Comparison of ENCODE assay signal across 25 cellular contexts in the genomic region with DNA sequence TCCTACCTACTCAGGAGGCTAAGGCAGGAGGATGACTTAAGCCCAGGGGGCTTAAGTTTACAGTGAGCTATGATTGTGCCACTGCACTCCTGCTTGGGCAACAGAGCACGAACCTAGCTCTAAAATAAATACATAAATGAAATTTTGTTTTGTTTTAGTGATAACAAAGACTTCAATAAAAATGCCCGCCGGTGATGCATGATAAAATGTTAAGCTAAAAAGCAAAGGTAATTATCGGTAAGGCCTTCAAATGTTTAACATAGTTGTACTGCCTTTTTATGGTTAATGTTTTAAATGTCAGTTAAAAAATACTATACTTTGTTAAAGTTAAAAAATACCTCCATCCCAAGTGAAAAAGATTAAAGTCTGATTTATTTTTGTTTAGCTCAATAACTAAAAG. TPM values are rescaled to one million over a fixed set of nuclear protein-coding genes. Genes with fewer than 3 reads are reported as not detected.
"Had no signal": no experiment of that assay in that cellular context is flagged by ENCODE, and none has a peak within 500 bp of the region (broad histone marks: within the 10 kb centered on the region; RNA-seq: fewer than 3 reads in every experiment).

No MANE protein-coding gene starts in this region.

- DNase-seq: activated CD4-positive, alpha-beta memory T cell treated with anti-CD3 and anti-CD28 coated beads for 36 hours; activated CD4-positive, alpha-beta T cell treated with anti-CD3 and anti-CD28 coated beads, Interleukin-2, amount 10 ng/mL, durations not matched to agents 7 days and 5 days; activated CD4-positive, CD25-positive, alpha-beta regulatory T cell; activated CD8-positive, alpha-beta memory T cell treated with anti-CD3 and anti-CD28 coated beads for 24 hours; activated gamma-delta T cell; activated naive CD4-positive, alpha-beta T cell treated with anti-CD3 and anti-CD28 coated beads, Interleukin-2, amount 50 U/mL, for 16 hours; activated naive CD8-positive, alpha-beta T cell treated with anti-CD3 and anti-CD28 coated beads, Interleukin-2, amount 50 U/mL, for 24 hours; activated T-cell treated with anti-CD3 and anti-CD28 coated beads, Interleukin-2, amount 50 U/mL, for 48 hours; amniotic stem cell; body of pancreas; central memory CD4-positive, alpha-beta T cell; Karpas-422; MM.1S; NCI-H1105; NCI-H1436; NCI-H1694 treated with DMSO at 0.1 percent for 48 hours; NCI-H2029 treated with DMSO at 0.1 percent for 48 hours; NCI-H510A treated with DMSO at 0.1 percent for 48 hours; PC-3; SHP77 treated with DMSO at 0.1 percent for 48 hours; T-helper 9 cell had no signal

- FAIRE-seq: bronchial epithelial cell had no signal

- H3K27me3 ChIP-seq: ascending aorta, body of pancreas had no signal

- H3K9me3 Mint-ChIP-seq: activated CD4-positive, alpha-beta memory T cell treated with anti-CD3 and anti-CD28 coated beads for 36 hours; activated CD4-positive, alpha-beta T cell treated with anti-CD3 and anti-CD28 coated beads, Interleukin-2, amount 10 ng/mL, durations not matched to agents 7 days and 5 days; activated naive CD8-positive, alpha-beta T cell treated with anti-CD3 and anti-CD28 coated beads, Interleukin-2, amount 50 U/mL, for 24 hours; activated T-helper 17 cell treated with anti-CD3 and anti-CD28 coated beads, Interleukin-2, amount 50 U/mL, for 72 hours; T-helper 1 cell treated with Interleukin-12 subunit alpha and Interleukin-12 subunit beta and Interleukin-4 antibody, amounts not matched to agents 30 μg/mL and 1 μg/mL, for 36 hours had no signal

- H3K27me3 Mint-ChIP-seq: activated CD4-positive, alpha-beta memory T cell treated with anti-CD3 and anti-CD28 coated beads for 36 hours; activated CD4-positive, alpha-beta T cell treated with anti-CD3 and anti-CD28 coated beads, Interleukin-2, amount 10 ng/mL, durations not matched to agents 7 days and 5 days; activated naive CD8-positive, alpha-beta T cell treated with anti-CD3 and anti-CD28 coated beads, Interleukin-2, amount 50 U/mL, for 24 hours; activated T-helper 17 cell treated with anti-CD3 and anti-CD28 coated beads, Interleukin-2, amount 50 U/mL, for 72 hours had no signal

- H3K4me1 ChIP-seq: ascending aorta had no signal

- H3K27ac Mint-ChIP-seq: activated CD4-positive, alpha-beta memory T cell treated with anti-CD3 and anti-CD28 coated beads for 36 hours; activated CD4-positive, alpha-beta T cell treated with anti-CD3 and anti-CD28 coated beads, Interleukin-2, amount 10 ng/mL, durations not matched to agents 7 days and 5 days; activated naive CD8-positive, alpha-beta T cell treated with anti-CD3 and anti-CD28 coated beads, Interleukin-2, amount 50 U/mL, for 24 hours; activated T-helper 17 cell treated with anti-CD3 and anti-CD28 coated beads, Interleukin-2, amount 50 U/mL, for 72 hours; T-helper 1 cell treated with Interleukin-12 subunit alpha and Interleukin-12 subunit beta and Interleukin-4 antibody, amounts not matched to agents 30 μg/mL and 1 μg/mL, for 36 hours had no signal

- H3K4me3 ChIP-seq: ascending aorta, body of pancreas had no signal

- ATAC-seq: activated naive CD8-positive, alpha-beta T cell treated with anti-CD3 and anti-CD28 coated beads, Interleukin-2, amount 50 U/mL, for 24 hours; activated T-helper 17 cell treated with anti-CD3 and anti-CD28 coated beads, Interleukin-2, amount 50 U/mL, for 72 hours; body of pancreas; PC-3 had no signal

- H3K27ac ChIP-seq: ascending aorta, body of pancreas had no signal

- H3K4me3 Mint-ChIP-seq: activated CD4-positive, alpha-beta memory T cell treated with anti-CD3 and anti-CD28 coated beads for 36 hours; activated CD4-positive, alpha-beta T cell treated with anti-CD3 and anti-CD28 coated beads, Interleukin-2, amount 10 ng/mL, durations not matched to agents 7 days and 5 days; activated naive CD8-positive, alpha-beta T cell treated with anti-CD3 and anti-CD28 coated beads, Interleukin-2, amount 50 U/mL, for 24 hours; activated T-helper 17 cell treated with anti-CD3 and anti-CD28 coated beads, Interleukin-2, amount 50 U/mL, for 72 hours; T-helper 1 cell treated with Interleukin-12 subunit alpha and Interleukin-12 subunit beta and Interleukin-4 antibody, amounts not matched to agents 30 μg/mL and 1 μg/mL, for 36 hours had no signal

- H3K9me3 ChIP-seq: ascending aorta, body of pancreas had no signal

RNA-seq across cellular contexts. Expression of a gene that starts 29.6 kb away (rescaled TPM):
- total RNA-seq: ascending aorta, body of pancreas, bronchial epithelial cell had no signal
